9 cellular contexts compared by ENCODE assay signal in the genomic region with DNA sequence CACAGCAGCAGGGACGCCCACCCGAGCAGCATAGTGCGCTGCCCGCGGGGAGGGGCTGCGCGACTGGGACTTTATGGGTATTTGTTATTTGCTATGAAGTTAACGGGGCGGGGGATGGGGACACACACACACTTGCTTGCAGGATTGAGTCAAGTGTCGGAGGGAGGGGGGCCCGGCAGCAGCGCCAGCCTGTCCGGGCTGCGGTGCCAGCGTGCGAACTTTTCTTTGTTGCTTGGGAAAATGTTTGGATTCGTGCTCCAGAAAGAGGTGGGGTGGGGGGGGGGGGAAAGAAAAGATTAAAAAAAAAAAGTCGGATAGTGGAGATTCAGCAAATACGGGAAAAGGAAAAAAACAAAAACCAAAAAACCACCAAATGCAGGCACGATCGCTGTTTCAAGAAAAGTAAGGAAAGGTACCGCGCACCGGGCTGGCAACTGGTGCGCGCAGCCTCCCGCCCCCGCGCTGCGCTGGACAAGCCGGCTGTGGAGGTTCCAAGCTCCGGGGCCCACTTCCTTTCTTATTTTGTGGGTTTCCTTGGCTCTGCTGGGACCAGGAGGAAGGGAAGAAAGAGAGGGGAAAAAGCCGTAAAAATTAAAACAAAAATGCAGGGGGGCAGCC. TPM values are rescaled to one million over a fixed set of nuclear protein-coding genes. Genes with fewer than 3 reads are reported as not detected.
DNase-seq lines count a peak whose midpoint lies in the region; ATAC-seq and TF ChIP-seq lines count a peak whose summit lies in the region.
"Had no signal": no experiment of that assay in that cellular context is flagged by ENCODE, and none has a peak within 500 bp of the region (broad histone marks: within the 10 kb centered on the region; RNA-seq: fewer than 3 reads in every experiment).

No MANE protein-coding gene starts in this region.

- H3K27me3 ChIP-seq in right atrium auricular region (no peaks in the 10 kb centered on the region), rectal smooth muscle tissue (ENCODE audit: control insufficient read depth, insufficient read depth, low read length) (no peaks in the 10 kb centered on the region), WERI-Rb-1 (ENCODE audit: insufficient read depth, low read depth, severe bottlenecking) (peaks cover 97% of the 10 kb centered on the region)

- H3K36me3 ChIP-seq in right atrium auricular region = no peaks in the 10 kb centered on the region
- no peaks in the 10 kb centered on the region for H3K36me3 ChIP-seq in rectal smooth muscle tissue (ENCODE audit: control insufficient read depth, insufficient read depth, low read length)
- no peaks in the 10 kb centered on the region for H3K36me3 ChIP-seq in WERI-Rb-1

- DNase-seq in G401 (ENCODE audit: low spot score) (peak; percentile 49), right atrium auricular region (ENCODE audit: low spot score) (no peak), WERI-Rb-1 (no peak), T-helper 2 cell (no peak), NCI-H774 (lab: John Stamatoyannopoulos, UW) (no peak)

- in situ Hi-C loops in G401 (cut with HindIII; ENCODE audit: low sequenced_read_pairs) = no loop called here

- peaks cover 0 to 20% of the 10 kb centered on the region in 2 donors for H3K4me1 ChIP-seq in right atrium auricular region
- no peaks in the 10 kb centered on the region for H3K4me1 ChIP-seq in rectal smooth muscle tissue (ENCODE audit: control insufficient read depth, insufficient read depth, low read length)

- H3K9me3 ChIP-seq in right atrium auricular region = no peaks in the 10 kb centered on the region
- peaks cover 19% of the 10 kb centered on the region for H3K9me3 ChIP-seq in WERI-Rb-1 (ENCODE audit: severe bottlenecking)

- peak overlapping the region; percentile 62 to 69 for H3K4me3 ChIP-seq in right atrium auricular region
- peak overlapping the region; percentile 53 for H3K4me3 ChIP-seq in rectal smooth muscle tissue (ENCODE audit: low read length)
- no peak overlapping the region for H3K4me3 ChIP-seq in WERI-Rb-1 (ENCODE audit: low read depth, low read length)
- H3K4me3 ChIP-seq: K562 had no signal

- TF ChIP-seq CTCF in VCaP (conservative IDR thresholded peaks at IDR 0.05) (0 out of 2 replicates have a peak, but pooled peaks have one; percentile 5), right atrium auricular region (IDR thresholded peaks at IDR 0.05) (no peak), WERI-Rb-1 (IDR thresholded peaks at IDR 0.05; ENCODE audit: low read depth, low read length) (no peak)

- ATAC-seq in HG02938 (IDR thresholded peaks at IDR 0.05; ENCODE audit: unreplicated experiment) = no peak
- ATAC-seq: K562 had no signal

- H3K27ac ChIP-seq in VCaP (peak overlapping the region; percentile 32; the same call in 1 of the 2 replicates), right atrium auricular region (peak overlapping the region; percentile 73 to 79), rectal smooth muscle tissue (ENCODE audit: low read depth, low read length) (peak overlapping the region; percentile 57), WERI-Rb-1 (no peak overlapping the region)

- H3K9ac ChIP-seq in rectal smooth muscle tissue (ENCODE audit: low read length) = no peak overlapping the region

RNA-seq across cellular contexts. Expression of a gene that starts 0.4 kb away (rescaled TPM):
- total RNA-seq in G401 (2014; rRNA removed; shearing (Covaris generic)) = not detected in 2 replicates
- 10 to 100 TPM in 1 of 2 donors, 1 to 10 TPM in 1; 6.1 to 10.9 TPM for total RNA-seq in right atrium auricular region
- total RNA-seq: K562 had no signal
